Comparison of ENCODE assay signal across 8 cellular contexts in the genomic region with DNA sequence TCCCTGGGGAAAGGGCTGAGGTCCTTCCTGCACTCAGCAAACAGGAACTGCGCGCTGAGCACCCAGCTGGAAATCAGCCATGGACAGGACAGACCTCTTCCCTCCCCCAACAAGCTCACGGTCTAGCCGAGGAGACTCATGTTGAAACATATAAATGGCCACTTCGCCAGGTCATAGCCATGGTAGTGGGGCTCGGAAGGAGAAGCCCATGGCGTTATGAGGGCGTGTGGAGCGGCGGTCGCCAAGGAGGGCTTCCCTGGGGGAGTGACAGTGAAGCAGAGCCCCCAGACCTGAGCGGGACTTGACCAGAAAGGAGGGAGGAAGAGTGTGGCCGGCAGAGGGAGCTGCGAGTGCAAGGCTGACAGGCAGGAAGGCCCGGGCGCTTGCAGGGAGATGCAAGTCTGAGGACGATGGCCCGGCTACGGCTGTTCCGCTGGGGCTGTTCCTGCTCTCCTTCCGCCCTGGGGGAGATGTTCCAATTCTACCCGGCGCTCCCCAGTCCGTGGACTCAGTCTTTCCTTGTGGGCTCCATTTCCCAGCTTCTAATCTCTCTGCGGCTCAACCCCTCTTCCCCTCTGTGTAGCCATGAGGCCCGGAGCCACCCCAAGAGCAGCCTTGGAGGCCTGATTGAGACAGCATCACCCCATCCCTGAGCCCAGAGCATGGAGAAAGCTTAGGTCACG. TPM values are rescaled to one million over a fixed set of nuclear protein-coding genes. Genes with fewer than 3 reads are reported as not detected.
A peak's percentile ranks its signal among the peaks of the same experiment; 100 is the strongest.
DNase-seq lines count a peak whose midpoint lies in the region; ATAC-seq and TF ChIP-seq lines count a peak whose summit lies in the region.

No MANE protein-coding gene starts in this region.

- ATAC-seq in esophagus mucosa (peak; percentile 89), GM18909 (IDR thresholded peaks at IDR 0.05; ENCODE audit: poor library complexity, unreplicated experiment) (no peak)

- 0 out of 2 replicates have a peak overlapping the region, but pooled peaks have one; percentile 69 for H2AFZ ChIP-seq in Karpas-422 (ENCODE audit: low read length)
- peak overlapping the region; percentile 65; the same call in 1 of the 2 replicates for H2AFZ ChIP-seq in PC-9

- POLR2A ChIA-PET in PC-9 (lab: Charles Lee; ENCODE audit: unreplicated experiment) = interaction anchor here (0.6 kb wide), 1 partner anchor 161 kb away, joined by 9 read pairs; no protein-coding TSS in a partner anchor

- H3K36me3 ChIP-seq in DOHH2 (ENCODE audit: control insufficient read depth, low read length) (no peaks in the 10 kb centered on the region), Karpas-422 (ENCODE audit: insufficient read depth, low read length) (no peaks in the 10 kb centered on the region), PC-9 (ENCODE audit: low read depth) (no peaks in the 10 kb centered on the region), muscle layer of colon (ENCODE audit: insufficient read depth, low read length) (no peaks in the 10 kb centered on the region)

- no TSS peak for BruUV-seq in PC-9 (replicated peaks; lab: Mats Ljungman, UMichigan)

- H3F3A ChIP-seq in DOHH2 (ENCODE audit: control insufficient read depth, insufficient read depth) (no peaks in the 10 kb centered on the region), PC-9 (ENCODE audit: insufficient read depth, low read depth) (no peaks in the 10 kb centered on the region)

- H3K9ac ChIP-seq in Karpas-422 (ENCODE audit: low read length) (peak overlapping the region; percentile 38; the same call in 1 of the 2 replicates), muscle layer of colon (ENCODE audit: low read length) (no peak overlapping the region)

- H3K4me2 ChIP-seq in DOHH2 (ENCODE audit: low read length) = peak overlapping the region; percentile 65
- peak overlapping the region; percentile 47 for H3K4me2 ChIP-seq in Karpas-422 (ENCODE audit: low read depth, low read length, poor library complexity, severe bottlenecking)
- H3K4me2 ChIP-seq in PC-9 = peak overlapping the region; percentile 75

- H3K9me2 ChIP-seq in DOHH2 (replicated peaks; ENCODE audit: control insufficient read depth, low read length) = no peaks in the 10 kb centered on the region
- H3K9me2 ChIP-seq in Karpas-422 (replicated peaks; ENCODE audit: insufficient read depth, low read length) = no peaks in the 10 kb centered on the region
- no peaks in the 10 kb centered on the region for H3K9me2 ChIP-seq in PC-9 (ENCODE audit: insufficient read depth)

- H3K9me3 ChIP-seq in DOHH2 (ENCODE audit: control insufficient read depth, insufficient read depth, low read length) (no peaks in the 10 kb centered on the region), Karpas-422 (ENCODE audit: low read length) (no peaks in the 10 kb centered on the region), PC-9 (ENCODE audit: insufficient read depth, low read depth) (no peaks in the 10 kb centered on the region), muscle layer of colon (ENCODE audit: low read length) (no peaks in the 10 kb centered on the region)

- DNase-seq in Karpas-422 = peak; percentile 93
- peak; percentile 58 to 88 for DNase-seq in PC-9
- DNase-seq in activated T-cell treated with anti-CD3 and anti-CD28 coated beads for 48 hours (ENCODE audit: low read depth) = peak; percentile 80
- DNase-seq in stimulated activated CD8-positive, alpha-beta memory T cell treated with anti-CD3 and anti-CD28 coated beads, Interleukin-4, amount 100 ng/mL, for 48 hours = peak; percentile 93

- peaks cover 3% of the 10 kb centered on the region; the same call in 1 of the 2 replicates for H4K20me1 ChIP-seq in DOHH2 (ENCODE audit: control insufficient read depth, insufficient read depth, low read depth, low read length)
- no peaks in the 10 kb centered on the region for H4K20me1 ChIP-seq in Karpas-422 (ENCODE audit: insufficient read depth, low read depth, low read length)
- no peaks in the 10 kb centered on the region for H4K20me1 ChIP-seq in PC-9 (ENCODE audit: insufficient read depth)

- TF ChIP-seq CTCF in DOHH2 (IDR thresholded peaks at IDR 0.05; ENCODE audit: low read depth, low read length, poor library complexity, severe bottlenecking) = peak; percentile 85
- peak; percentile 79 for TF ChIP-seq CTCF in PC-9 (conservative IDR thresholded peaks at IDR 0.05)

- H3K27ac ChIP-seq in DOHH2 (ENCODE audit: low read depth, low read length) = no peak overlapping the region
- H3K27ac ChIP-seq in Karpas-422 (ENCODE audit: low read length) = no peak overlapping the region
- H3K27ac ChIP-seq in PC-9 = no peak overlapping the region
- no peak overlapping the region for H3K27ac ChIP-seq in muscle layer of colon (ENCODE audit: low read depth, low read length)

- H3K79me2 ChIP-seq in DOHH2 (ENCODE audit: control insufficient read depth, low read length) (no peaks in the 10 kb centered on the region), Karpas-422 (ENCODE audit: low read length) (no peaks in the 10 kb centered on the region), PC-9 (ENCODE audit: low read depth) (no peaks in the 10 kb centered on the region)

- H3K27me3 ChIP-seq in DOHH2 (ENCODE audit: control insufficient read depth, low read length) = no peaks in the 10 kb centered on the region
- no peaks in the 10 kb centered on the region for H3K27me3 ChIP-seq in Karpas-422 (ENCODE audit: low read length)
- H3K27me3 ChIP-seq in PC-9 (ENCODE audit: insufficient read depth, low read depth) = no peaks in the 10 kb centered on the region
- H3K27me3 ChIP-seq in muscle layer of colon (ENCODE audit: control insufficient read depth in 1 of 2, insufficient read depth in 2 of 2, low read length in 2 of 2) = peaks cover 0 to 9% of the 10 kb centered on the region in 2 donors

- H3K4me3 ChIP-seq in DOHH2 (ENCODE audit: low read length) (peak overlapping the region; percentile 44), Karpas-422 (ENCODE audit: low read length) (no peak overlapping the region), PC-9 (peak overlapping the region; percentile 41; the same call in 1 of the 2 replicates), muscle layer of colon (ENCODE audit: low read depth in 1 of 2, low read length in 2 of 2) (peak overlapping the region; percentile 21 to 55)

- CTCF ChIA-PET in PC-9 (lab: Charles Lee) = interaction anchor here (0.5 to 1.1 kb wide), 4 partner anchors 10 to 83 kb away, joined by 3 to 4 read pairs (median 4); no protein-coding TSS in a partner anchor

- intact Hi-C loops in PC-9 (cut with micrococcal nuclease; ENCODE audit: unreplicated experiment) = loop anchor here (1.0 to 5.0 kb wide), 3 partner anchors 52 to 397 kb away; no protein-coding TSS in a partner anchor

- peaks cover 14% of the 10 kb centered on the region for H3K4me1 ChIP-seq in DOHH2 (ENCODE audit: control insufficient read depth, low read length)
- H3K4me1 ChIP-seq in Karpas-422 (ENCODE audit: low read length) = peaks cover 7% of the 10 kb centered on the region
- H3K4me1 ChIP-seq in PC-9 (replicated peaks; ENCODE audit: insufficient read depth) = no peaks in the 10 kb centered on the region
- H3K4me1 ChIP-seq in muscle layer of colon (ENCODE audit: insufficient read depth, low read length) = peaks cover 4% of the 10 kb centered on the region

RNA-seq across cellular contexts. Expression of gene PRRC2B, which starts 43.9 kb away (rescaled TPM):
- total RNA-seq in Karpas-422 (2014; rRNA removed; shearing (Covaris generic); ENCODE audit: low replicate concordance) = 83.8 and 87.6 TPM in 2 replicates
- 307 and 361 TPM in 2 replicates for total RNA-seq in PC-9 (2021)
- 82.9 TPM for total RNA-seq in esophagus mucosa
